ENCODE assay signal across 1 cellular context in the genomic region with DNA sequence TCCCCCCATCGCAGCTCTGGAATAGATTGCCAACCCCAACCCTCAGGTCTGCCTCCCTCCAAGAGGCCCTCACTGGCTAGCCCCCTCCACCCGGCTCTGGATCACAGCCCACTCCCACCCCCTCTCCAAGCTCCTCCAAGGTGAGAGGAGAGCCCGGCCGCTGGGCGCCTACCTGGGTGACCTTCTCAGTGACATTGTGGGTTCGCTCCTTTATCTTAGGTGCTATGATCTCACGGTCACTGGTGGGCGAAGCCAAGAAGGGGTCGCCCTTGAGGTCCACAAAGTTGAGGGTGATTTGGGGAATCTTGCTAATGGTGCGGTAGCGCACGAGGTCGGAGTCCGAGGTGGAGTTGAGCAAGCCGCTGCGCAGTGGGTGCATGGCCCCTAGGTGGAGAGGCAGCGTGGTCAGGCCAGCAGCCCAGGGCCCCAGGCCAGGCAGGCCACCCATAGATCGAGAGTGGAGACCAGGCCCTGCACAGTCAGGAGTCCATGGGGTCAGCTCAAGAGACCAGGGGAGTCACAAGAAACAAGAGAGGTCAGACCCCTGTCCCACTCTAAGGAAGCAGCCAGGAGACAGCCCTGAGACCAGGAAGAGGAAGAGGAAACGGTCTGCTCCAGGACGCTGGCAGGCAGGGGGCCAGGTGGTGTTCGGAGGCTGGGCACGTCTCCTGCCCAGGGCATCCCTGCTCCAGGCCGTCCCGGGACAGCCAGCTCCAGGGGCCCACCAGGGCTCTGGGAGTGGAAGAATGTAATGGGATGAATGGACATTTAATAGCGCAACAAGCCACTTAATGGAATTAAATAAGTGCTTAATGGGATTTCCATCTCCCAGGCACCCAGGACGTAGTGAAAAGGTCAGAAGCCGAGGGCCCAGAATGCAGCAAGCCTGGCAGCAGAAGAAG.
A peak's percentile ranks its signal among the peaks of the same experiment; 100 is the strongest.
TF ChIP-seq lines count a peak whose summit lies in the region.

No MANE protein-coding gene starts in this region.

TF ChIP-seq in SK-N-SH, 30 proteins besides CTCF, POLR2A, EP300 and RAD21 (continued from another document):
- TF ChIP-seq CHD2 (IDR thresholded peaks at IDR 0.05; ENCODE audit: low read length, partially characterized antibody) = peak; percentile 35
- TF ChIP-seq GABPA (IDR thresholded peaks at IDR 0.05; ENCODE audit: low read depth) = no peak
- peak; percentile 96 for TF ChIP-seq RCOR1 (IDR thresholded peaks at IDR 0.05; ENCODE audit: low read length)
